In the genomic region with DNA sequence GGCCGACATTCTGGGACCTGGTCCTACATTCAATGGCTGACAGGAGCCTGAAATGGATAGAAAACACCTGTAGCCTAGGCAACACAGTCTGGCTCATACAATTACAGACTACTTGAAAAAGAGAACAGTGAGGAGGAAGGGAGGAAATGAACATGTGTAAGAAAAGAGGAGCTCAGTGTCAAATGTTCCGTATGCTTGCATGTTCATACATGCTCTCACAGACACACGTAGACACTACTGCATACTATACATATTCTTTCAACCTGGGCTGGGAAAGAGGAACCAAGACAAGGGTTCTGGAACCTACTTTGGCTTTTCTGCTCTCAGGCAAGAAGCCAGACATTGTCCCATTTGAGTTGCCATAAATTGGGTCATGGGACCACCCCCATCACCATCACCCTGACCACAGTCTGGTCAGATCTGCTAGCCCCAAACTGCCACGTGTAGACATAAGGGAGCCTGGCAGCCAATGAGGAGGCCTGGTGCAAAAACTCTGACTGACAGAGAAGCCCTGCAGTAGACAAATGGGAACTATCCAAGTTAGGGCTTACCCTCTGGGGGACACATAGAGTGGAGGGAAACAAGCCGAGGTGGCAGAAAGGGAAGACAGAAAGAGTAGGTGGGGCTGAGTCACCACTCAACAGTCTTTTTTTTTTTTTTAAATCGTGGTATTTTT, we compare ENCODE assay signal across 9 cellular contexts.
DNase-seq lines count a peak whose midpoint lies in the region; ATAC-seq lines count a peak whose summit lies in the region.
"Had no signal": no experiment of that assay in that cellular context is flagged by ENCODE, and none has a peak within 500 bp of the region (broad histone marks: within the 10 kb centered on the region; RNA-seq: fewer than 3 reads in every experiment).

No MANE protein-coding gene starts in this region.

- peak overlapping the region; percentile 0 for H3K27ac Mint-ChIP-seq in activated T-cell treated with anti-CD3 and anti-CD28 coated beads, Interleukin-2, amount 50 U/mL, for 24 hours
- peak overlapping the region; percentile 87 for H3K27ac Mint-ChIP-seq in stimulated activated naive B cell treated with anti-CD40 and anti-IgM and Interleukin-4, amounts not matched to agents 10 μg/mL and 1 μg/mL and 100 μg/mL, for 72 hours

- peaks cover 7% of the 10 kb centered on the region for H3K9me3 Mint-ChIP-seq in activated T-cell treated with anti-CD3 and anti-CD28 coated beads, Interleukin-2, amount 50 U/mL, for 24 hours
- H3K9me3 Mint-ChIP-seq in stimulated activated naive B cell treated with anti-CD40 and anti-IgM and Interleukin-4, amounts not matched to agents 10 μg/mL and 1 μg/mL and 100 μg/mL, for 72 hours: peaks cover 4 to 7% of the 10 kb centered on the region in 2 donors

- H3K27me3 Mint-ChIP-seq in activated T-cell treated with anti-CD3 and anti-CD28 coated beads, Interleukin-2, amount 50 U/mL, for 24 hours: no peaks in the 10 kb centered on the region
- peaks cover 10 to 15% of the 10 kb centered on the region in 2 donors for H3K27me3 Mint-ChIP-seq in stimulated activated naive B cell treated with anti-CD40 and anti-IgM and Interleukin-4, amounts not matched to agents 10 μg/mL and 1 μg/mL and 100 μg/mL, for 72 hours

- H3K4me1 Mint-ChIP-seq in activated T-cell treated with anti-CD3 and anti-CD28 coated beads, Interleukin-2, amount 50 U/mL, for 24 hours (ENCODE audit: low read depth): peaks cover 33% of the 10 kb centered on the region
- peaks cover 39 to 65% of the 10 kb centered on the region in 2 donors for H3K4me1 Mint-ChIP-seq in stimulated activated naive B cell treated with anti-CD40 and anti-IgM and Interleukin-4, amounts not matched to agents 10 μg/mL and 1 μg/mL and 100 μg/mL, for 72 hours

- DNase-seq in activated T-cell treated with anti-CD3 and anti-CD28 coated beads, Interleukin-2, amount 50 U/mL, for 24 hours: no peak
- DNase-seq in activated T-cell treated with anti-CD3 and anti-CD28 coated beads for 4 hours (no peak), MV-4-11 (lab: John Stamatoyannopoulos, UW) (peak; percentile 56), islet precursor cell (no peak)
- peak; percentile 64 for DNase-seq in stimulated activated naive B cell treated with anti-CD40 and anti-IgM and Interleukin-4, amounts not matched to agents 10 μg/mL and 1 μg/mL and 100 μg/mL, for 72 hours
- DNase-seq in effector CD4-positive, alpha-beta T cell: no peak

- ATAC-seq in GM21529 (IDR thresholded peaks at IDR 0.05; ENCODE audit: unreplicated experiment): peak; percentile 58
- peak; percentile 82 for ATAC-seq in stimulated activated naive B cell treated with anti-CD40 and anti-IgM and Interleukin-4, amounts not matched to agents 10 μg/mL and 1 μg/mL and 100 μg/mL, for 72 hours (replicated peaks)
- ATAC-seq in HG03097 (IDR thresholded peaks at IDR 0.05; ENCODE audit: low FRiP score, unreplicated experiment): no peak
- ATAC-seq: Panc1 had no signal

- no peaks in the 10 kb centered on the region for H3K36me3 Mint-ChIP-seq in activated T-cell treated with anti-CD3 and anti-CD28 coated beads, Interleukin-2, amount 50 U/mL, for 24 hours (ENCODE audit: low read depth)
- peaks cover 6 to 8% of the 10 kb centered on the region in 2 donors for H3K36me3 Mint-ChIP-seq in stimulated activated naive B cell treated with anti-CD40 and anti-IgM and Interleukin-4, amounts not matched to agents 10 μg/mL and 1 μg/mL and 100 μg/mL, for 72 hours

- H3K4me3 Mint-ChIP-seq in activated T-cell treated with anti-CD3 and anti-CD28 coated beads, Interleukin-2, amount 50 U/mL, for 24 hours: no peak overlapping the region
- peak overlapping the region in 1 of 2 donors; percentile 9 for H3K4me3 Mint-ChIP-seq in stimulated activated naive B cell treated with anti-CD40 and anti-IgM and Interleukin-4, amounts not matched to agents 10 μg/mL and 1 μg/mL and 100 μg/mL, for 72 hours

Comparison
In these comparisons a context has a peak if more than half of its experiments do, and no peak if none do; other contexts are left out.
1. DNase-seq: peak in MV-4-11 (single experiment) and stimulated activated naive B cell treated with anti-CD40 and anti-IgM and Interleukin-4, amounts not matched to agents 10 μg/mL and 1 μg/mL and 100 μg/mL, for 72 hours (single experiment); none in activated T-cell treated with anti-CD3 and anti-CD28 coated beads, Interleukin-2, amount 50 U/mL, for 24 hours (single experiment), activated T-cell treated with anti-CD3 and anti-CD28 coated beads for 4 hours (single experiment), effector CD4-positive, alpha-beta T cell (single experiment) and islet precursor cell (single experiment).